23 cellular contexts compared by ENCODE assay signal in the genomic region with DNA sequence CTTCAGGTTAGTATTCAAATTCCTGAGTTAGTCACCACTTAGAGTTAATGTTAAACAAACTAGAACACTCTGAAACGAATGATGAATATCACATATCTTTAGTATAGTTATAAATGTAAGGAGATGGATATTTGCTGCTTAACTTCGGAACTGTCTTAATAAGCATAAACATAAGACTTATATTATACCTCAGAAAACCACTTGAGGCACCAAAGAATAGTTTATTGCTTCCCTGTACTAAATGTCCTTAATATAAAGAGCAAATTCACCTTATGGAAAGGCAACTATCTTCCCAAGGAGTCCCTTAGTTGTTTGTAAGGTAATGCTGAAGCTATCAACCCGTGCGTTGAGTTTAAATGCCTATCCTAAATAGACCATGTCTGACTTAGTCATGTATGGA.
"Had no signal": no experiment of that assay in that cellular context is flagged by ENCODE, and none has a peak within 500 bp of the region (broad histone marks: within the 10 kb centered on the region; RNA-seq: fewer than 3 reads in every experiment).

No MANE protein-coding gene starts in this region.

- ATAC-seq: activated CD4-positive, alpha-beta T cell treated with anti-CD3 and anti-CD28 coated beads for 36 hours; activated CD8-positive, alpha-beta memory T cell treated with anti-CD3 and anti-CD28 coated beads, Interleukin-2, amount 10 ng/mL, durations not matched to agents 7 days and 5 days; activated CD8-positive, alpha-beta T cell treated with anti-CD3 and anti-CD28 coated beads, Interleukin-2, amount 10 ng/mL, durations not matched to agents 7 days and 5 days; activated naive CD4-positive, alpha-beta T cell treated with anti-CD3 and anti-CD28 coated beads, Interleukin-2, amount 50 U/mL, for 72 hours; left colon; stimulated activated memory B cell treated with anti-CD40 and anti-IgM and Interleukin-4, amounts not matched to agents 10 μg/mL and 1 μg/mL and 100 μg/mL, for 72 hours; stimulated activated naive CD8-positive, alpha-beta T cell treated with anti-CD3 and anti-CD28 coated beads, Interleukin-15, amount 100 ng/mL, for 72 hours; T-cell; upper lobe of right lung had no signal

- H3K4me3 ChIP-seq: esophagus squamous epithelium, sigmoid colon, upper lobe of right lung had no signal

- H3K9me3 ChIP-seq: esophagus squamous epithelium, sigmoid colon, upper lobe of right lung had no signal

- H3K27me3 ChIP-seq: esophagus squamous epithelium, sigmoid colon, upper lobe of right lung had no signal

- H3K27ac ChIP-seq: esophagus squamous epithelium, upper lobe of right lung had no signal

- H3K4me1 ChIP-seq: esophagus squamous epithelium, sigmoid colon, upper lobe of right lung had no signal

- H3K36me3 ChIP-seq: esophagus squamous epithelium, sigmoid colon, upper lobe of right lung had no signal

- DNase-seq: activated CD4-positive, alpha-beta T cell treated with anti-CD3 and anti-CD28 coated beads for 36 hours; activated CD4-positive, CD25-positive, alpha-beta regulatory T cell; activated CD8-positive, alpha-beta memory T cell treated with anti-CD3 and anti-CD28 coated beads, Interleukin-2, amount 10 ng/mL, durations not matched to agents 7 days and 5 days; activated CD8-positive, alpha-beta T cell treated with anti-CD3 and anti-CD28 coated beads, Interleukin-2, amount 10 ng/mL, durations not matched to agents 7 days and 5 days; activated T-cell treated with anti-CD3 and anti-CD28 coated beads, Interleukin-2, amount 50 U/mL, for 48 hours; anterior cingulate cortex; dermis blood vessel endothelial cell; effector CD4-positive, alpha-beta T cell; esophagus squamous epithelium; foreskin melanocyte; islet precursor cell; left colon; sigmoid colon; small intestine; stimulated activated CD4-positive, alpha-beta T cell treated with anti-CD3 and anti-CD28 coated beads, Interleukin-1b, Interleukin-23, amount 100 ng/mL, for 48 hours; stimulated activated CD4-positive, alpha-beta T cell treated with anti-CD3 and anti-CD28 coated beads, Interleukin-4, amount 100 ng/mL, for 4 hours; stimulated activated CD8-positive, alpha-beta memory T cell treated with anti-CD3 and anti-CD28 coated beads, Interleukin-4, amount 100 ng/mL, for 48 hours; stimulated activated naive CD8-positive, alpha-beta T cell treated with anti-CD3 and anti-CD28 coated beads, Interleukin-15, amount 100 ng/mL, for 72 hours; substantia nigra; T-cell; upper lobe of right lung had no signal
